ENCODE assay signal across 1 cellular context in the genomic region with DNA sequence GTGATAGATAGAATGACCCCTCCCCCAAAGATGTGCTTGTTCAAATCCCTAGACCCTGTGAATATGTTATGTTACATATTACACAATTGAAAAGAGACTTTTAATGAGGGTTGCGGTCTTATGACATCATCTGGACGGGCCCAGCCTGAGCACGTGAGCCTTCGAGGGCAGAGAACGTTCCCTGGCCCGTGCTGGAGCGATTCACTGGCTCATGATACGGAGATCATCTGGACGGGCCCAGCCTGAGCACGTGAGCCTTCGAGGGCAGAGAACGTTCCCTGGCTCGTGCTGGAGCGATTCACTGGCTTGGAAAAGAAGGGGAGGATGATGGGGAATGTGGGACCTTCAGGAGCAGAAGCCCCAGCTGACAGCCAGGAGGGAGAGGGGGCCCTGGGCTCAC.
TF ChIP-seq lines count a peak whose summit lies in the region.

No MANE protein-coding gene starts in this region.

TF ChIP-seq in K562, 482 proteins besides CTCF, POLR2A, EP300 and RAD21 (continued from another document):
- TF ChIP-seq, protein P1, sequence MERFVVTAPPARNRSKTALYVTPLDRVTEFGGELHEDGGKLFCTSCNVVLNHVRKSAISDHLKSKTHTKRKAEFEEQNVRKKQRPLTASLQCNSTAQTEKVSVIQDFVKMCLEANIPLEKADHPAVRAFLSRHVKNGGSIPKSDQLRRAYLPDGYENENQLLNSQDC (CRISPR knock-in tag; IDR thresholded peaks at IDR 0.05) = no peak
- TF ChIP-seq CEBPG (CRISPR knock-in tag; IDR thresholded peaks at IDR 0.05) = peak; percentile 44; the same call in 1 of the 2 replicates
- no peak; a peak in 1 of 4 replicates for TF ChIP-seq CEBPG (tag; conservative IDR thresholded peaks at IDR 0.05 in 1 of 2, IDR thresholded peaks at IDR 0.05 in 1 of 2)
- TF ChIP-seq CXXC5 (CRISPR knock-in tag; IDR thresholded peaks at IDR 0.05) = peak; percentile 40; the same call in 1 of the 2 replicates
- TF ChIP-seq ZNF695 (CRISPR knock-in tag; IDR thresholded peaks at IDR 0.05) = no peak
- no peak for TF ChIP-seq YBX1 (IDR thresholded peaks at IDR 0.05)
- TF ChIP-seq, protein P2, sequence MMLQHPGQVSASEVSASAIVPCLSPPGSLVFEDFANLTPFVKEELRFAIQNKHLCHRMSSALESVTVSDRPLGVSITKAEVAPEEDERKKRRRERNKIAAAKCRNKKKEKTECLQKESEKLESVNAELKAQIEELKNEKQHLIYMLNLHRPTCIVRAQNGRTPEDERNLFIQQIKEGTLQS (IDR thresholded peaks at IDR 0.05) = peak; percentile 50; the same call in 1 of the 2 replicates
- TF ChIP-seq, protein P2 (CRISPR knock-in tag; conservative IDR thresholded peaks at IDR 0.05) = no peak
- TF ChIP-seq ETV6 (IDR thresholded peaks at IDR 0.05; ENCODE audit: borderline replicate concordance in 1 of 2, low read depth in 2 of 2, low read length in 1 of 2) = no peak
- no peak for TF ChIP-seq ETV6 (CRISPR knock-in tag; IDR thresholded peaks at IDR 0.05; ENCODE audit: borderline replicate concordance)
- TF ChIP-seq BHLHE40 (IDR thresholded peaks at IDR 0.05; ENCODE audit: low read length) = peak; percentile 82
- TF ChIP-seq MTA1 (IDR thresholded peaks at IDR 0.05; ENCODE audit: borderline replicate concordance) = peak; percentile 40; the same call in 1 of the 2 replicates
- TF ChIP-seq L3MBTL2 (IDR thresholded peaks at IDR 0.05) = peak; percentile 91
- TF ChIP-seq ATF7 (IDR thresholded peaks at IDR 0.05) = 0 out of 2 replicates have a peak, but pooled peaks have one; percentile 38
- TF ChIP-seq, protein P3, sequence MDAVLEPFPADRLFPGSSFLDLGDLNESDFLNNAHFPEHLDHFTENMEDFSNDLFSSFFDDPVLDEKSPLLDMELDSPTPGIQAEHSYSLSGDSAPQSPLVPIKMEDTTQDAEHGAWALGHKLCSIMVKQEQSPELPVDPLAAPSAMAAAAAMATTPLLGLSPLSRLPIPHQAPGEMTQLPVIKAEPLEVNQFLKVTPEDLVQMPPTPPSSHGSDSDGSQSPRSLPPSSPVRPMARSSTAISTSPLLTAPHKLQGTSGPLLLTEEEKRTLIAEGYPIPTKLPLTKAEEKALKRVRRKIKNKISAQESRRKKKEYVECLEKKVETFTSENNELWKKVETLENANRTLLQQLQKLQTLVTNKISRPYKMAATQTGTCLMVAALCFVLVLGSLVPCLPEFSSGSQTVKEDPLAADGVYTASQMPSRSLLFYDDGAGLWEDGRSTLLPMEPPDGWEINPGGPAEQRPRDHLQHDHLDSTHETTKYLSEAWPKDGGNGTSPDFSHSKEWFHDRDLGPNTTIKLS (IDR thresholded peaks at IDR 0.05; ENCODE audit: borderline replicate concordance, low read depth) = no peak
- no peak for TF ChIP-seq XRCC5 (IDR thresholded peaks at IDR 0.05; ENCODE audit: low read depth, low read length)
- TF ChIP-seq ZC3H11A (IDR thresholded peaks at IDR 0.05; ENCODE audit: low read depth, low read length) = no peak
- no peak for TF ChIP-seq ZNF785 (CRISPR knock-in tag; IDR thresholded peaks at IDR 0.05)
- TF ChIP-seq, protein P4, sequence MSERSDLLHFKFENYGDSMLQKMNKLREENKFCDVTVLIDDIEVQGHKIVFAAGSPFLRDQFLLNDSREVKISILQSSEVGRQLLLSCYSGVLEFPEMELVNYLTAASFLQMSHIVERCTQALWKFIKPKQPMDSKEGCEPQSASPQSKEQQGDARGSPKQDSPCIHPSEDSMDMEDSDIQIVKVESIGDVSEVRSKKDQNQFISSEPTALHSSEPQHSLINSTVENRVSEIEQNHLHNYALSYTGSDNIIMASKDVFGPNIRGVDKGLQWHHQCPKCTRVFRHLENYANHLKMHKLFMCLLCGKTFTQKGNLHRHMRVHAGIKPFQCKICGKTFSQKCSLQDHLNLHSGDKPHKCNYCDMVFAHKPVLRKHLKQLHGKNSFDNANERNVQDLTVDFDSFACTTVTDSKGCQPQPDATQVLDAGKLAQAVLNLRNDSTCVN (CRISPR knock-in tag; IDR thresholded peaks at IDR 0.05) = no peak
- no peak for TF ChIP-seq ZNF717 (CRISPR knock-in tag; IDR thresholded peaks at IDR 0.05)
- TF ChIP-seq, protein P5, sequence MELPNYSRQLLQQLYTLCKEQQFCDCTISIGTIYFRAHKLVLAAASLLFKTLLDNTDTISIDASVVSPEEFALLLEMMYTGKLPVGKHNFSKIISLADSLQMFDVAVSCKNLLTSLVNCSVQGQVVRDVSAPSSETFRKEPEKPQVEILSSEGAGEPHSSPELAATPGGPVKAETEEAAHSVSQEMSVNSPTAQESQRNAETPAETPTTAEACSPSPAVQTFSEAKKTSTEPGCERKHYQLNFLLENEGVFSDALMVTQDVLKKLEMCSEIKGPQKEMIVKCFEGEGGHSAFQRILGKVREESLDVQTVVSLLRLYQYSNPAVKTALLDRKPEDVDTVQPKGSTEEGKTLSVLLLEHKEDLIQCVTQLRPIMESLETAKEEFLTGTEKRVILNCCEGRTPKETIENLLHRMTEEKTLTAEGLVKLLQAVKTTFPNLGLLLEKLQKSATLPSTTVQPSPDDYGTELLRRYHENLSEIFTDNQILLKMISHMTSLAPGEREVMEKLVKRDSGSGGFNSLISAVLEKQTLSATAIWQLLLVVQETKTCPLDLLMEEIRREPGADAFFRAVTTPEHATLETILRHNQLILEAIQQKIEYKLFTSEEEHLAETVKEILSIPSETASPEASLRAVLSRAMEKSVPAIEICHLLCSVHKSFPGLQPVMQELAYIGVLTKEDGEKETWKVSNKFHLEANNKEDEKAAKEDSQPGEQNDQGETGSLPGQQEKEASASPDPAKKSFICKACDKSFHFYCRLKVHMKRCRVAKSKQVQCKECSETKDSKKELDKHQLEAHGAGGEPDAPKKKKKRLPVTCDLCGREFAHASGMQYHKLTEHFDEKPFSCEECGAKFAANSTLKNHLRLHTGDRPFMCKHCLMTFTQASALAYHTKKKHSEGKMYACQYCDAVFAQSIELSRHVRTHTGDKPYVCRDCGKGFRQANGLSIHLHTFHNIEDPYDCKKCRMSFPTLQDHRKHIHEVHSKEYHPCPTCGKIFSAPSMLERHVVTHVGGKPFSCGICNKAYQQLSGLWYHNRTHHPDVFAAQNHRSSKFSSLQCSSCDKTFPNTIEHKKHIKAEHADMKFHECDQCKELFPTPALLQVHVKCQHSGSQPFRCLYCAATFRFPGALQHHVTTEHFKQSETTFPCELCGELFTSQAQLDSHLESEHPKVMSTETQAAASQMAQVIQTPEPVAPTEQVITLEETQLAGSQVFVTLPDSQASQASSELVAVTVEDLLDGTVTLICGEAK (IDR thresholded peaks at IDR 0.05) = no peak
- TF ChIP-seq, protein P5 (CRISPR knock-in tag; IDR thresholded peaks at IDR 0.05) = no peak
- TF ChIP-seq TEAD1 (CRISPR knock-in tag; IDR thresholded peaks at IDR 0.05) = no peak
- peak; percentile 73 for TF ChIP-seq CREM (IDR thresholded peaks at IDR 0.05; ENCODE audit: low read depth)
- TF ChIP-seq, protein P6, sequence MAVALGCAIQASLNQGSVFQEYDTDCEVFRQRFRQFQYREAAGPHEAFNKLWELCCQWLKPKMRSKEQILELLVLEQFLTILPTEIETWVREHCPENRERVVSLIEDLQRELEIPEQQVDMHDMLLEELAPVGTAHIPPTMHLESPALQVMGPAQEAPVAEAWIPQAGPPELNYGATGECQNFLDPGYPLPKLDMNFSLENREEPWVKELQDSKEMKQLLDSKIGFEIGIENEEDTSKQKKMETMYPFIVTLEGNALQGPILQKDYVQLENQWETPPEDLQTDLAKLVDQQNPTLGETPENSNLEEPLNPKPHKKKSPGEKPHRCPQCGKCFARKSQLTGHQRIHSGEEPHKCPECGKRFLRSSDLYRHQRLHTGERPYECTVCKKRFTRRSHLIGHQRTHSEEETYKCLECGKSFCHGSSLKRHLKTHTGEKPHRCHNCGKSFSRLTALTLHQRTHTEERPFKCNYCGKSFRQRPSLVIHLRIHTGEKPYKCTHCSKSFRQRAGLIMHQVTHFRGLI (CRISPR knock-in tag; IDR thresholded peaks at IDR 0.05) = no peak
- no peak for TF ChIP-seq XRCC3 (IDR thresholded peaks at IDR 0.05)
- 0 out of 2 replicates have a peak, but pooled peaks have one; percentile 53 for TF ChIP-seq ATF1 (CRISPR knock-in tag; IDR thresholded peaks at IDR 0.05)
- no peak for TF ChIP-seq ATF1 (tag; IDR thresholded peaks at IDR 0.05)
- TF ChIP-seq, protein P7, sequence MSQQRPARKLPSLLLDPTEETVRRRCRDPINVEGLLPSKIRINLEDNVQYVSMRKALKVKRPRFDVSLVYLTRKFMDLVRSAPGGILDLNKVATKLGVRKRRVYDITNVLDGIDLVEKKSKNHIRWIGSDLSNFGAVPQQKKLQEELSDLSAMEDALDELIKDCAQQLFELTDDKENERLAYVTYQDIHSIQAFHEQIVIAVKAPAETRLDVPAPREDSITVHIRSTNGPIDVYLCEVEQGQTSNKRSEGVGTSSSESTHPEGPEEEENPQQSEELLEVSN (IDR thresholded peaks at IDR 0.05; ENCODE audit: borderline replicate concordance in 1 of 2, extremely low read depth in 1 of 2, insufficient read depth in 1 of 2, insufficient read length in 1 of 2, low read depth in 1 of 2, low read length in 1 of 2, poor library complexity in 1 of 2, severe bottlenecking in 1 of 2) = peak in 1 of 2 experiments; percentile 31
- no peak for TF ChIP-seq NR2C1 (IDR thresholded peaks at IDR 0.05)
- TF ChIP-seq NR2C1 (tag; IDR thresholded peaks at IDR 0.05) = 0 out of 2 replicates have a peak, but pooled peaks have one; percentile 18
- TF ChIP-seq, protein P8, sequence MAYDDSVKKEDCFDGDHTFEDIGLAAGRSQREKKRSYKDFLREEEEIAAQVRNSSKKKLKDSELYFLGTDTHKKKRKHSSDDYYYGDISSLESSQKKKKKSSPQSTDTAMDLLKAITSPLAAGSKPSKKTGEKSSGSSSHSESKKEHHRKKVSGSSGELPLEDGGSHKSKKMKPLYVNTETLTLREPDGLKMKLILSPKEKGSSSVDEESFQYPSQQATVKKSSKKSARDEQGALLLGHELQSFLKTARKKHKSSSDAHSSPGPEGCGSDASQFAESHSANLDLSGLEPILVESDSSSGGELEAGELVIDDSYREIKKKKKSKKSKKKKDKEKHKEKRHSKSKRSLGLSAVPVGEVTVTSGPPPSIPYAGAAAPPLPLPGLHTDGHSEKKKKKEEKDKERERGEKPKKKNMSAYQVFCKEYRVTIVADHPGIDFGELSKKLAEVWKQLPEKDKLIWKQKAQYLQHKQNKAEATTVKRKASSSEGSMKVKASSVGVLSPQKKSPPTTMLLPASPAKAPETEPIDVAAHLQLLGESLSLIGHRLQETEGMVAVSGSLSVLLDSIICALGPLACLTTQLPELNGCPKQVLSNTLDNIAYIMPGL (CRISPR knock-in tag; IDR thresholded peaks at IDR 0.05) = no peak
- TF ChIP-seq, protein P9, sequence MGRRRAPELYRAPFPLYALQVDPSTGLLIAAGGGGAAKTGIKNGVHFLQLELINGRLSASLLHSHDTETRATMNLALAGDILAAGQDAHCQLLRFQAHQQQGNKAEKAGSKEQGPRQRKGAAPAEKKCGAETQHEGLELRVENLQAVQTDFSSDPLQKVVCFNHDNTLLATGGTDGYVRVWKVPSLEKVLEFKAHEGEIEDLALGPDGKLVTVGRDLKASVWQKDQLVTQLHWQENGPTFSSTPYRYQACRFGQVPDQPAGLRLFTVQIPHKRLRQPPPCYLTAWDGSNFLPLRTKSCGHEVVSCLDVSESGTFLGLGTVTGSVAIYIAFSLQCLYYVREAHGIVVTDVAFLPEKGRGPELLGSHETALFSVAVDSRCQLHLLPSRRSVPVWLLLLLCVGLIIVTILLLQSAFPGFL (CRISPR knock-in tag; IDR thresholded peaks at IDR 0.05) = no peak
